ENCODE assay signal across 8 cellular contexts in the genomic region with DNA sequence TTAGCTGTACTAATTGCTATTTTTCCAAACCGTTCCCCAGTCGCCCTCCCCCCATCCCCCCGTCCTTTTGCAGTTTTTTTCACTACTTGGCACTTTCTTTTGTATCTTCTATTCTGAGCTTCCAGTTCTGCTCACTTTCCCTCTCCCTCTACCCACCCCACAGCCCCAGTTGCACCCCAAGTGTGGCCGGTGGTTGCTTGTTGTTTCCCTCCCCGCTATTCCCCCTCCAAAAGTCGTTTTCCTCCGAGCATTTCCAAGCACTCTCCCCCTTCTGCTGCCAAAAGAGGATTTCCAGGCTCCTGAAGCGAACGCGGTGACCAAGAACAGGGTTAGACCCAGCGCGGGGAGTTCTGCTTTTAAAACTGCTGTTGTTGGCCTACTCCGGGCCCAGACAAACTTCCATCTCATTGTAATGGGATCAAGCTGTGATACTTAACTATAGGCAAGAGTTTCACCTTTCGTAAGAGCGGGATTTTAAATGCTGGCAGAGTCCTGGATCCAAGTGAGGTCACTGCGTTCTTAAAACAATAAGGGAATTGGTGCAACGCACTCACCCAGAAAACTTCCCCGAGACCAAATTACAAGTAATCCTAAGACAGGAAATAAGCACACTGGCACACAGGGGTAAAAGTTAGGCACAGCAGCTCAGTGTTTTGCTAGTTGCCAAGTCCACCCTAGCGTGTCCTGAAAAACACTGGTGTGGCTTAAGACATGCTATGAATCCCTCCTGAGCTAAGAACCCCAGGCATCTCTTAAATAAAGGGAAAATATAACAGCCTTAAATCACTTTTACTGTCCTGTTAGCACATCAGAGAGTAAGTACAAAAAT. TPM values are rescaled to one million over a fixed set of nuclear protein-coding genes. Genes with fewer than 3 reads are reported as not detected.
A peak's percentile ranks its signal among the peaks of the same experiment; 100 is the strongest.
DNase-seq lines count a peak whose midpoint lies in the region; ATAC-seq, FAIRE-seq and TF ChIP-seq lines count a peak whose summit lies in the region.

No MANE protein-coding gene starts in this region.

- no peaks in the 10 kb centered on the region for H3K27me3 ChIP-seq in A673 (replicated peaks; ENCODE audit: insufficient read depth, low read depth, low read length, poor library complexity)
- H3K27me3 ChIP-seq in GM12878 (replicated peaks in 1 of 2; ENCODE audit: control insufficient read depth in 2 of 2, insufficient read depth in 2 of 2, low read length in 1 of 2), result no peaks in the 10 kb centered on the region

- in situ Hi-C loops in GM12878 (cut with MboI), result no loop called here

- peak overlapping the region; percentile 91 for H3K4me3 Mint-ChIP-seq in memory B cell

- no peak for TF ChIP-seq EP300 in GM12878 (IDR thresholded peaks at IDR 0.05; ENCODE audit: borderline replicate concordance in 1 of 2, control insufficient read depth in 1 of 2, low read depth in 2 of 2, low read length in 2 of 2)

- H3K79me2 ChIP-seq in GM12878 (ENCODE audit: control insufficient read depth, insufficient read depth, low read length), result peaks cover 34% of the 10 kb centered on the region

- POLR2A ChIA-PET in A673 (lab: Charles Lee; ENCODE audit: low non-redundant PET), result interaction anchor here (0.5 kb wide), 1 partner anchor 334 kb away, joined by 4 read pairs; no protein-coding TSS in a partner anchor
- POLR2A ChIA-PET in HEK293T (lab: Yijun Ruan, JAX), result interaction anchor here (0.6 to 3.1 kb wide), 13 partner anchors 12 to 337 kb away, joined by 3 to 41 read pairs (median 6); a partner anchor contains a TSS
- POLR2A ChIA-PET in GM12878 (lab: Charles Lee), result interaction anchor here (0.6 to 4.0 kb wide), 6 partner anchors 13 to 368 kb away, joined by 4 to 24 read pairs (median 6); a partner anchor contains a TSS

- H3K36me3 ChIP-seq in A673 (ENCODE audit: insufficient read depth, low read length, poor library complexity, severe bottlenecking) (no peaks in the 10 kb centered on the region), GM12878 (ENCODE audit: control insufficient read depth in 2 of 2, insufficient read depth in 2 of 2, low read length in 1 of 2) (no peaks in the 10 kb centered on the region)

- no peak for TF ChIP-seq RAD21 in GM12878 (IDR thresholded peaks at IDR 0.05; ENCODE audit: insufficient read depth, low read depth, low read length)

- no peak overlapping the region for H2AFZ ChIP-seq in GM12878 (ENCODE audit: control insufficient read depth, low read depth, low read length)

- H3K4me1 ChIP-seq in A673 (ENCODE audit: insufficient read depth, low read length, poor library complexity, severe bottlenecking), result peaks cover 42% of the 10 kb centered on the region
- H3K4me1 ChIP-seq in GM12878 (ENCODE audit: control insufficient read depth, insufficient read depth, low read length), result peaks cover 12% of the 10 kb centered on the region

- ATAC-seq in GM12878 (no peak), memory B cell (ENCODE audit: low read depth) (no peak), GM19397 (IDR thresholded peaks at IDR 0.05; ENCODE audit: unreplicated experiment) (no peak), HG03280 (IDR thresholded peaks at IDR 0.05; ENCODE audit: unreplicated experiment) (no peak), GM18858 (IDR thresholded peaks at IDR 0.05; ENCODE audit: unreplicated experiment) (no peak)

- H3K4me2 ChIP-seq in GM12878 (ENCODE audit: control insufficient read depth, insufficient read depth), result peak overlapping the region; percentile 84; the same call in 1 of the 2 replicates

- H3K9ac ChIP-seq in GM12878 (ENCODE audit: control insufficient read depth, insufficient read depth, low read length), result no peak overlapping the region

- peaks cover 19% of the 10 kb centered on the region for H3K4me1 Mint-ChIP-seq in memory B cell

- H3K9me3 Mint-ChIP-seq in memory B cell, result no peaks in the 10 kb centered on the region

- DNase-seq in A673 (ENCODE audit: low spot score) (peak; percentile 78), HEK293T (ENCODE audit: extremely low spot score) (peak; percentile 53), GM12878 (ENCODE audit: low read depth, low spot score) (no peak), memory B cell (ENCODE audit: low spot score in 2 of 2) (no peak), SHP77 (lab: John Stamatoyannopoulos, UW) (no peak)

- WGBS in GM12878 (ENCODE audit: insufficient coverage, insufficient replicate concordance, low lambda C conversion rate, missing lambda C conversion rate), result 71% methylated on average over 19 of the region's 19 CpGs

- H3K9me3 ChIP-seq in A673 (ENCODE audit: low read depth, low read length, poor library complexity, severe bottlenecking) (no peaks in the 10 kb centered on the region), GM12878 (replicated peaks; ENCODE audit: control insufficient read depth, insufficient read depth, low read length) (no peaks in the 10 kb centered on the region)

- H3K27ac ChIP-seq in A673 (ENCODE audit: low read depth, low read length, poor library complexity, severe bottlenecking), result peak overlapping the region; percentile 77
- H3K27ac ChIP-seq in GM12878 (ENCODE audit: control insufficient read depth, insufficient read depth), result no peak overlapping the region

- BruUV-seq in A673 (replicated peaks; lab: Mats Ljungman, UMichigan) (TSS peak; percentile 84), GM12878 (replicated peaks; lab: Mats Ljungman, UMichigan) (no TSS peak)

- H3K27me3 Mint-ChIP-seq in memory B cell, result peaks cover 13% of the 10 kb centered on the region

- no peak for FAIRE-seq in GM12878 (lab: Jason Lieb, UNC)

- no peaks in the 10 kb centered on the region for H3K36me3 Mint-ChIP-seq in memory B cell

- RAD21 ChIA-PET in GM12878 (lab: Charles Lee; ENCODE audit: unreplicated experiment), result interaction anchor here (1.0 to 5.3 kb wide), 10 partner anchors 13 to 345 kb away, joined by 3 to 55 read pairs (median 8); a partner anchor contains a TSS

- H4K20me1 ChIP-seq in GM12878 (ENCODE audit: control insufficient read depth, insufficient read depth), result no peaks in the 10 kb centered on the region

- H3K4me3 ChIP-seq in A673 (ENCODE audit: low read depth, low read length, poor library complexity, severe bottlenecking) (peak overlapping the region; percentile 67), GM12878 (no peak overlapping the region)

- TF ChIP-seq CTCF in A673 (conservative IDR thresholded peaks at IDR 0.05; ENCODE audit: low read depth, low read length) (no peak), GM12878 (IDR thresholded peaks at IDR 0.05 in 2 of 3, conservative IDR thresholded peaks at IDR 0.05 in 1 of 3; ENCODE audit: control insufficient read depth in 2 of 3, extremely low read depth in 1 of 3, insufficient read depth in 1 of 3, low read depth in 3 of 3, low read length in 3 of 3) (no peak)

- CTCF ChIA-PET in A673 (lab: Charles Lee), result interaction anchor here (0.6 to 1.0 kb wide), 2 partner anchors 13 to 25 kb away, joined by 3 to 4 read pairs; no protein-coding TSS in a partner anchor
- CTCF ChIA-PET in HEK293T (lab: Yijun Ruan, JAX), result interaction anchor here (0.6 to 1.5 kb wide), 4 partner anchors 14 to 338 kb away, joined by 3 to 6 read pairs (median 4); no protein-coding TSS in a partner anchor
- CTCF ChIA-PET in GM12878 (lab: Yijun Ruan, JAX), result interaction anchor here (0.6 to 5.1 kb wide), 31 partner anchors 10 to 345 kb away, joined by 3 to 45 read pairs (median 5); a partner anchor contains a TSS

- peak overlapping the region; percentile 56 for H3K27ac Mint-ChIP-seq in memory B cell

- SMC1A ChIA-PET in GM12878 (lab: Charles Lee; ENCODE audit: uncharacterized antibody, unreplicated experiment), result interaction anchor here (0.6 to 3.3 kb wide), 13 partner anchors 13 to 345 kb away, joined by 3 to 16 read pairs (median 4); no protein-coding TSS in a partner anchor

- TF ChIP-seq POLR2A in GM12878 (IDR thresholded peaks at IDR 0.05; ENCODE audit: low read depth, low read length), result no peak

- intact Hi-C loops in A673 (cut with micrococcal nuclease; ENCODE audit: unreplicated experiment), result loop anchor here (5.0 kb wide), 1 partner anchor 337 kb away; a partner anchor contains a TSS
- intact Hi-C loops in GM12878 (cut with micrococcal nuclease; ENCODE audit: unreplicated experiment), result loop anchor here (2.0 to 5.0 kb wide), 4 partner anchors 53 to 337 kb away; a partner anchor contains a TSS

RNA-seq across cellular contexts. Expression of a gene that starts 1.5 kb away (rescaled TPM):
- 16.6 and 18.4 TPM in 2 replicates for total RNA-seq in A673 (2021)
- 17.2 and 20.2 TPM in 2 replicates for total RNA-seq in GM12878 (2013; cell fraction: nucleolus; rRNA removed)
- 97.4 and 102 TPM in 2 replicates for total RNA-seq in GM12878 (2014; rRNA removed)
- 124 and 131 TPM in 2 replicates for total RNA-seq in GM12878 (2014; rRNA removed; fragmentation: Illumina TruSeq; extraction: Trizol)
- 114 and 128 TPM in 2 replicates for total RNA-seq in GM12878 (2021)
- polyA plus RNA-seq in GM12878 (2011; ENCODE audit: low read depth), result 113 TPM
- polyA plus RNA-seq in GM12878 (2011; rRNA removed), result 186 and 284 TPM in 2 replicates
- 71.0 and 87.2 TPM in 2 replicates for polyA plus RNA-seq in GM12878 (2011; cell fraction: cytosol; rRNA removed)
- 39.4 and 46.2 TPM in 2 replicates for polyA plus RNA-seq in GM12878 (2011; cell fraction: nucleus; rRNA removed)
- 162 and 180 TPM in 2 replicates for polyA plus RNA-seq in GM12878 (2012)
- polyA plus RNA-seq in GM12878 (2014; fragmentation: Illumina TruSeq; extraction: Trizol), result 193 and 226 TPM in 2 replicates
- polyA plus RNA-seq in GM12878 (2014; fragmentation: Nextera tagmentation; extraction: Ambion mirVana), result 100 to 1,000 TPM in 1 of 2 experiments, 10 to 100 TPM in 1; 72.8 to 134 TPM
- 134 and 157 TPM in 2 replicates for polyA plus RNA-seq in GM12878 (2014; rRNA removed)
- polyA plus RNA-seq in GM12878 (2016; fragmentation: Nextera tagmentation; extraction: Ambion mirVana), result 100 to 1,000 TPM; 116 to 123 TPM
- 38.0 and 39.4 TPM in 2 replicates for polyA minus RNA-seq in GM12878 (2011; rRNA and poly(A)+ RNA removed)
- 34.1 and 34.9 TPM in 2 replicates for polyA minus RNA-seq in GM12878 (2011; cell fraction: cytosol; rRNA and poly(A)+ RNA removed)
- polyA minus RNA-seq in GM12878 (2011; cell fraction: nucleus; rRNA and poly(A)+ RNA removed), result 8.6 and 10.7 TPM in 2 replicates

RNA-seq across cellular contexts. Expression of a gene that starts 52.7 kb away (rescaled TPM):
- total RNA-seq in A673 (2021) (176 and 199 TPM in 2 replicates), GM12878 (2014; rRNA removed) (34.6 and 45.9 TPM in 2 replicates), GM12878 (2014; rRNA removed; fragmentation: Illumina TruSeq; extraction: Trizol) (57.4 and 63.4 TPM in 2 replicates), GM12878 (2021) (132 and 143 TPM in 2 replicates)
- 330 and 333 TPM in 2 replicates for total RNA-seq in GM12878 (2013; cell fraction: nucleolus; rRNA removed)
- polyA plus RNA-seq in GM12878 (2011; ENCODE audit: low read depth), result 105 TPM
- polyA plus RNA-seq in GM12878 (2011; rRNA removed) (159 and 241 TPM in 2 replicates), GM12878 (2014; fragmentation: Illumina TruSeq; extraction: Trizol) (133 and 163 TPM in 2 replicates), GM12878 (2014; fragmentation: Nextera tagmentation; extraction: Ambion mirVana) (10 to 100 TPM; 26.0 to 68.2 TPM), GM12878 (2014; rRNA removed) (87.8 and 91.7 TPM in 2 replicates), GM12878 (2016; fragmentation: Nextera tagmentation; extraction: Ambion mirVana) (10 to 100 TPM; 29.0 to 34.9 TPM)
- 49.4 and 62.0 TPM in 2 replicates for polyA plus RNA-seq in GM12878 (2011; cell fraction: cytosol; rRNA removed)
- polyA plus RNA-seq in GM12878 (2011; cell fraction: nucleus; rRNA removed), result 303 and 378 TPM in 2 replicates
- 116 and 138 TPM in 2 replicates for polyA plus RNA-seq in GM12878 (2012)
- 61.0 and 95.1 TPM in 2 replicates for polyA minus RNA-seq in GM12878 (2011; rRNA and poly(A)+ RNA removed)
- polyA minus RNA-seq in GM12878 (2011; cell fraction: cytosol; rRNA and poly(A)+ RNA removed), result 36.2 and 36.9 TPM in 2 replicates
- polyA minus RNA-seq in GM12878 (2011; cell fraction: nucleus; rRNA and poly(A)+ RNA removed), result 58.6 and 76.9 TPM in 2 replicates

Comparison
In these comparisons a context has a peak if more than half of its experiments do, and no peak if none do; other contexts are left out.
1. DNase-seq: peak in A673 (single experiment) and HEK293T (single experiment); none in GM12878 (single experiment), memory B cell (0 of 2) and SHP77 (0 of 2).